In genomic region chr9:107894572-107895261, GRCh38 we compare ENCODE assay signal across 23 cellular contexts.
DNase-seq lines count a peak whose midpoint lies in the region; ATAC-seq and TF ChIP-seq lines count a peak whose summit lies in the region.
"Had no signal": no experiment of that assay in that cellular context is flagged by ENCODE, and none has a peak within 500 bp of the region (broad histone marks: within the 10 kb centered on the region; RNA-seq: fewer than 3 reads in every experiment).

No MANE protein-coding gene starts in this region.

- H4K20me1 ChIP-seq in SK-N-SH (ENCODE audit: insufficient read depth) (no peaks in the 10 kb centered on the region), MM.1S (ENCODE audit: insufficient read depth, low read length) (no peaks in the 10 kb centered on the region)

- H3K9me2 ChIP-seq in SK-N-SH (no peaks in the 10 kb centered on the region), MM.1S (replicated peaks; ENCODE audit: insufficient read depth, low read length) (no peaks in the 10 kb centered on the region)

- CTCF ChIA-PET in SK-N-SH (lab: Yijun Ruan, JAX), result no interaction called here

- H3K27ac ChIP-seq in SK-N-SH (ENCODE audit: low read depth in 2 of 2, low read length in 1 of 2) (peak overlapping the region in 1 of 2 experiments; percentile 24; a peak in 1 of 4 replicates), MM.1S (ENCODE audit: low read length) (no peak overlapping the region)
- H3K27ac ChIP-seq: dorsolateral prefrontal cortex had no signal

- no peaks in the 10 kb centered on the region for H3F3A ChIP-seq in SK-N-SH (replicated peaks; ENCODE audit: insufficient read depth)
- no peaks in the 10 kb centered on the region for H3F3A ChIP-seq in MM.1S (ENCODE audit: insufficient read depth, low read length)

- DNase-seq in AG08396 (ENCODE audit: low spot score) (peak; percentile 56), SK-N-SH (peak; percentile 32), fibroblast of the conjunctiva (ENCODE audit: low read depth) (peak; percentile 93), omental fat pad (ENCODE audit: low spot score) (no peak), MM.1S (no peak)
- DNase-seq in activated T-cell treated with anti-CD3 and anti-CD28 coated beads, Interleukin-2, amount 50 U/mL, for 48 hours, result no peak
- no peak for DNase-seq in activated T-helper 2 cell treated with anti-CD3 and anti-CD28 coated beads, Interferon-gamma antibody, Interleukin-2, Interleukin-4, amounts not matched to agents 10 μg/mL and 5 μg/mL and 100 μg/mL, durations not matched to agents 14 hours and 24 hours and 36 hours (ENCODE audit: low spot score)
- DNase-seq: ACHN; activated CD4-positive, CD25-positive, alpha-beta regulatory T cell treated with anti-CD3 and anti-CD28 coated beads, Interleukin-2, amount 50 U/mL, for 72 hours; activated naive CD4-positive, alpha-beta T cell; Calu3; dorsolateral prefrontal cortex; GF-D8; left colon; NCI-H187 treated with DMSO at 0.1 percent for 48 hours; NCI-H524 treated with DMSO at 0.1 percent for 48 hours; posterior cingulate gyrus; T-helper 9 cell had no signal

- H3K4me2 ChIP-seq in SK-N-SH (no peak overlapping the region), MM.1S (ENCODE audit: low read depth, low read length) (no peak overlapping the region)

- H3K79me2 ChIP-seq in SK-N-SH (ENCODE audit: insufficient read depth), result no peaks in the 10 kb centered on the region
- no peaks in the 10 kb centered on the region for H3K79me2 ChIP-seq in MM.1S (ENCODE audit: low read length)

- peak in 1 of 2 experiments; percentile 68; a peak in 1 of 4 replicates for TF ChIP-seq EP300 in SK-N-SH (IDR thresholded peaks at IDR 0.05; ENCODE audit: borderline replicate concordance in 1 of 2, low read depth in 1 of 2, low read length in 1 of 2)

- no peak overlapping the region for H3K4me3 Mint-ChIP-seq in activated T-helper 2 cell treated with anti-CD3 and anti-CD28 coated beads, Interferon-gamma antibody, Interleukin-2, Interleukin-4, amounts not matched to agents 10 μg/mL and 5 μg/mL and 100 μg/mL, durations not matched to agents 14 hours and 24 hours and 36 hours (ENCODE audit: low read depth)
- H3K4me3 Mint-ChIP-seq: stimulated activated naive CD8-positive, alpha-beta T cell treated with anti-CD3 and anti-CD28 coated beads, Interleukin-15, Interleukin-2, amounts not matched to agents 100 ng/mL and 50 ng/mL, for 24 hours had no signal

- TF ChIP-seq CTCF in SK-N-SH (IDR thresholded peaks at IDR 0.05) (no peak), omental fat pad (IDR thresholded peaks at IDR 0.05) (no peak), MM.1S (IDR thresholded peaks at IDR 0.05; ENCODE audit: low read length) (no peak)

- no peaks in the 10 kb centered on the region; the same call in 1 of the 2 replicates for H3K9me3 ChIP-seq in SK-N-SH
- H3K9me3 ChIP-seq in MM.1S (replicated peaks; ENCODE audit: insufficient read depth, low read length), result no peaks in the 10 kb centered on the region

- H3K27me3 ChIP-seq in SK-N-SH (ENCODE audit: insufficient read depth), result no peaks in the 10 kb centered on the region
- no peaks in the 10 kb centered on the region for H3K27me3 ChIP-seq in MM.1S (replicated peaks; ENCODE audit: insufficient read depth, low read length)
- H3K27me3 ChIP-seq: dorsolateral prefrontal cortex, vagina had no signal

- no peak overlapping the region for H3K27ac Mint-ChIP-seq in activated T-helper 2 cell treated with anti-CD3 and anti-CD28 coated beads, Interferon-gamma antibody, Interleukin-2, Interleukin-4, amounts not matched to agents 10 μg/mL and 5 μg/mL and 100 μg/mL, durations not matched to agents 14 hours and 24 hours and 36 hours
- H3K27ac Mint-ChIP-seq: stimulated activated naive CD8-positive, alpha-beta T cell treated with anti-CD3 and anti-CD28 coated beads, Interleukin-15, Interleukin-2, amounts not matched to agents 100 ng/mL and 50 ng/mL, for 24 hours had no signal

- no peak for TF ChIP-seq RAD21 in SK-N-SH (IDR thresholded peaks at IDR 0.05; ENCODE audit: low read length)

- H3K4me3 ChIP-seq in SK-N-SH (ENCODE audit: low read depth in 2 of 2, low read length in 1 of 2), result no peak overlapping the region; a peak in 1 of 4 replicates
- H3K4me3 ChIP-seq in MM.1S (ENCODE audit: low read length), result no peak overlapping the region
- H3K4me3 ChIP-seq: dorsolateral prefrontal cortex, vagina had no signal

- POLR2A ChIA-PET in SK-N-SH (lab: Yijun Ruan, JAX), result no interaction called here

- H3K9ac ChIP-seq in SK-N-SH, result no peak overlapping the region
- H3K9ac ChIP-seq in MM.1S (ENCODE audit: low read length), result no peak overlapping the region

- WGBS in SK-N-SH (ENCODE audit: low lambda C conversion rate), result 18% methylated on average over 11 of the region's 11 CpGs

- H3K4me1 ChIP-seq in SK-N-SH (ENCODE audit: control insufficient read depth in 1 of 2, insufficient read depth in 2 of 2, low read depth in 1 of 2, low read length in 1 of 2), result peaks cover 0 to 6% of the 10 kb centered on the region in 2 experiments; a peak in 1 of 4 replicates
- H3K4me1 ChIP-seq in MM.1S (ENCODE audit: low read length), result no peaks in the 10 kb centered on the region

- ATAC-seq in omental fat pad (ENCODE audit: low FRiP score), result peak; percentile 65
- no peak for ATAC-seq in HG03378 (IDR thresholded peaks at IDR 0.05; ENCODE audit: unreplicated experiment)
- ATAC-seq: HCT116, HepG2, left colon had no signal

- intact Hi-C loops in activated T-helper 2 cell treated with anti-CD3 and anti-CD28 coated beads, Interferon-gamma antibody, Interleukin-2, Interleukin-4, amounts not matched to agents 10 μg/mL and 5 μg/mL and 100 μg/mL, durations not matched to agents 14 hours and 24 hours and 36 hours (cut with micrococcal nuclease), result no loop called here

- H3K4me1 Mint-ChIP-seq in activated T-helper 2 cell treated with anti-CD3 and anti-CD28 coated beads, Interferon-gamma antibody, Interleukin-2, Interleukin-4, amounts not matched to agents 10 μg/mL and 5 μg/mL and 100 μg/mL, durations not matched to agents 14 hours and 24 hours and 36 hours (ENCODE audit: low read depth), result no peaks in the 10 kb centered on the region

- H3K36me3 ChIP-seq in SK-N-SH (replicated peaks in 1 of 2; ENCODE audit: control insufficient read depth in 1 of 2, insufficient read depth in 2 of 2, low read length in 1 of 2) (no peaks in the 10 kb centered on the region), MM.1S (replicated peaks; ENCODE audit: insufficient read depth, low read length) (no peaks in the 10 kb centered on the region)
- H3K36me3 ChIP-seq: vagina had no signal

- no peak overlapping the region for H2AFZ ChIP-seq in SK-N-SH (ENCODE audit: low read depth)
- no peak overlapping the region for H2AFZ ChIP-seq in MM.1S (ENCODE audit: low read length)

- no peaks in the 10 kb centered on the region for H3K9me3 Mint-ChIP-seq in activated T-helper 2 cell treated with anti-CD3 and anti-CD28 coated beads, Interferon-gamma antibody, Interleukin-2, Interleukin-4, amounts not matched to agents 10 μg/mL and 5 μg/mL and 100 μg/mL, durations not matched to agents 14 hours and 24 hours and 36 hours

- no peaks in the 10 kb centered on the region for H3K36me3 Mint-ChIP-seq in activated T-helper 2 cell treated with anti-CD3 and anti-CD28 coated beads, Interferon-gamma antibody, Interleukin-2, Interleukin-4, amounts not matched to agents 10 μg/mL and 5 μg/mL and 100 μg/mL, durations not matched to agents 14 hours and 24 hours and 36 hours (ENCODE audit: low read depth)

- no peaks in the 10 kb centered on the region for H3K27me3 Mint-ChIP-seq in activated T-helper 2 cell treated with anti-CD3 and anti-CD28 coated beads, Interferon-gamma antibody, Interleukin-2, Interleukin-4, amounts not matched to agents 10 μg/mL and 5 μg/mL and 100 μg/mL, durations not matched to agents 14 hours and 24 hours and 36 hours (ENCODE audit: low read depth)

TF ChIP-seq in SK-N-SH, 30 proteins besides CTCF, POLR2A, EP300 and RAD21 (continues in another document):
- TF ChIP-seq RXRA (IDR thresholded peaks at IDR 0.05; ENCODE audit: borderline replicate concordance, low read depth) (no peak), POLR2AphosphoS5 (IDR thresholded peaks at IDR 0.05; ENCODE audit: low read depth, low read length) (peak; percentile 68; the same call in 1 of the 2 replicates), JUND (IDR thresholded peaks at IDR 0.05) (peak; percentile 73), MAX (IDR thresholded peaks at IDR 0.05; ENCODE audit: low read depth) (peak; percentile 13; the same call in 1 of the 2 replicates), NFIC (IDR thresholded peaks at IDR 0.05; ENCODE audit: borderline replicate concordance) (peak; percentile 53; the same call in 1 of the 2 replicates), TEAD4 (IDR thresholded peaks at IDR 0.05; ENCODE audit: borderline replicate concordance, insufficient read depth) (peak; percentile 78), MEF2A (IDR thresholded peaks at IDR 0.05; ENCODE audit: borderline replicate concordance, low read depth) (no peak), PBX3 (IDR thresholded peaks at IDR 0.05) (peak; percentile 96), ZBTB33 (IDR thresholded peaks at IDR 0.05; ENCODE audit: borderline replicate concordance, low read depth) (peak; percentile 25; the same call in 1 of the 2 replicates), TCF12 (IDR thresholded peaks at IDR 0.05) (peak; percentile 94)

Comparison
In these comparisons a context has a peak if more than half of its experiments do, and no peak if none do; other contexts are left out.
1. DNase-seq: peak in AG08396 (single experiment), SK-N-SH (single experiment) and fibroblast of the conjunctiva (single experiment); none in omental fat pad (single experiment), activated T-cell treated with anti-CD3 and anti-CD28 coated beads, Interleukin-2, amount 50 U/mL, for 48 hours (0 of 2), MM.1S (single experiment) and activated T-helper 2 cell treated with anti-CD3 and anti-CD28 coated beads, Interferon-gamma antibody, Interleukin-2, Interleukin-4, amounts not matched to agents 10 μg/mL and 5 μg/mL and 100 μg/mL, durations not matched to agents 14 hours and 24 hours and 36 hours (single experiment).